In genomic region chr22:24555496-24556253, GRCh38 we compare ENCODE assay signal across 8 cellular contexts. TPM values are rescaled to one million over a fixed set of nuclear protein-coding genes. Genes with fewer than 3 reads are reported as not detected.
A peak's percentile ranks its signal among the peaks of the same experiment; 100 is the strongest.
DNase-seq lines count a peak whose midpoint lies in the region; ATAC-seq and TF ChIP-seq lines count a peak whose summit lies in the region.

Gene SNRPD3, plus strand, starts transcription at chr22:24555999. Its CDS starts 1,676 bp downstream, at chr22:24557675.

- peak; percentile 28 to 57 for TF ChIP-seq POLR2A in gastroesophageal sphincter (IDR thresholded peaks at IDR 0.05)

- H3K4me3 Mint-ChIP-seq in activated naive CD4-positive, alpha-beta T cell treated with anti-CD3 and anti-CD28 coated beads, Interleukin-2, amount 10 ng/mL, durations not matched to agents 7 days and 5 days: peak within 1 kb of the TSS; percentile 96

- peak in 3 of 4 experiments; percentile 15 to 68 (median 56) for TF ChIP-seq CTCF in gastroesophageal sphincter (IDR thresholded peaks at IDR 0.05)
- peak; percentile 59 for TF ChIP-seq CTCF in neutrophil (IDR thresholded peaks at IDR 0.05)
- TF ChIP-seq CTCF in subcutaneous adipose tissue (IDR thresholded peaks at IDR 0.05; ENCODE audit: low read depth): no peak

- H3K9me3 ChIP-seq in SK-N-MC (ENCODE audit: low read depth, low read length) (no peaks in the 10 kb centered on the region), gastroesophageal sphincter (no peaks in the 10 kb centered on the region), neutrophil (no peaks in the 10 kb centered on the region)

- peak; percentile 85 for ATAC-seq in gastroesophageal sphincter

- peaks cover 41% of the 10 kb centered on the region for H3K36me3 Mint-ChIP-seq in activated naive CD4-positive, alpha-beta T cell treated with anti-CD3 and anti-CD28 coated beads, Interleukin-2, amount 10 ng/mL, durations not matched to agents 7 days and 5 days

- POLR2A ChIA-PET in HEK293T (lab: Yijun Ruan, JAX): interaction anchor here (0.6 to 2.4 kb wide), 10 partner anchors 9 to 698 kb away, joined by 3 to 17 read pairs (median 5); no protein-coding TSS in a partner anchor

- H3K36me3 ChIP-seq in SK-N-MC (ENCODE audit: insufficient read depth, low read length) (peaks cover 28% of the 10 kb centered on the region), gastroesophageal sphincter (peaks cover 0 to 42% of the 10 kb centered on the region in 2 donors), neutrophil (peaks cover 25% of the 10 kb centered on the region)

- WGBS in gastroesophageal sphincter (ENCODE audit: low coverage in 1 of 2), 2 donors: 0% methylated on average over 10 of the region's 46 CpGs; no CpG with 5 or more reads in 1 of the 2 donors

- no peaks in the 10 kb centered on the region for H3K27me3 Mint-ChIP-seq in activated naive CD4-positive, alpha-beta T cell treated with anti-CD3 and anti-CD28 coated beads, Interleukin-2, amount 10 ng/mL, durations not matched to agents 7 days and 5 days

- TF ChIP-seq EP300 in gastroesophageal sphincter (IDR thresholded peaks at IDR 0.05): no peak

- peaks cover 67% of the 10 kb centered on the region for H3K4me1 Mint-ChIP-seq in activated naive CD4-positive, alpha-beta T cell treated with anti-CD3 and anti-CD28 coated beads, Interleukin-2, amount 10 ng/mL, durations not matched to agents 7 days and 5 days

- CTCF ChIA-PET in HEK293T (lab: Yijun Ruan, JAX): no interaction called here
- CTCF ChIA-PET in activated naive CD4-positive, alpha-beta T cell treated with anti-CD3 and anti-CD28 coated beads, Interleukin-2, amount 10 ng/mL, durations not matched to agents 7 days and 5 days (lab: Charles Lee): no interaction called here

- H3K4me1 ChIP-seq in gastroesophageal sphincter (peaks cover 2 to 80% (median 26%) of the 10 kb centered on the region in 3 donors), neutrophil (ENCODE audit: control insufficient read depth in 1 of 2, insufficient read depth in 1 of 2, low read depth in 1 of 2, low read length in 1 of 2) (peaks cover 43 to 44% of the 10 kb centered on the region in 2 experiments)

- H3K27me3 ChIP-seq in gastroesophageal sphincter (no peaks in the 10 kb centered on the region), neutrophil (no peaks in the 10 kb centered on the region)

- peak within 1 kb of the TSS; percentile 99 for H3K27ac Mint-ChIP-seq in activated naive CD4-positive, alpha-beta T cell treated with anti-CD3 and anti-CD28 coated beads, Interleukin-2, amount 10 ng/mL, durations not matched to agents 7 days and 5 days

- H3K4me3 ChIP-seq in SK-N-MC (peak within 1 kb of the TSS; percentile 100), gastroesophageal sphincter (peak within 1 kb of the TSS; percentile 91 to 98), neutrophil (ENCODE audit: low read depth in 1 of 2, low read length in 1 of 2) (peak within 1 kb of the TSS; percentile 93 to 98)

- H3K9me3 Mint-ChIP-seq in activated naive CD4-positive, alpha-beta T cell treated with anti-CD3 and anti-CD28 coated beads, Interleukin-2, amount 10 ng/mL, durations not matched to agents 7 days and 5 days: no peaks in the 10 kb centered on the region

- H3K9ac ChIP-seq in SK-N-MC (ENCODE audit: insufficient read length): peak within 1 kb of the TSS; percentile 100

- H3K27ac ChIP-seq in SK-N-MC (peak within 1 kb of the TSS; percentile 96), gastroesophageal sphincter (peak within 1 kb of the TSS; percentile 74 to 99 (median 96)), neutrophil (peak within 1 kb of the TSS; percentile 99)

- DNase-seq in GM04503 (ENCODE audit: low read depth) (peak; percentile 64), HEK293T (ENCODE audit: extremely low spot score) (peak; percentile 90), MV-4-11 (lab: John Stamatoyannopoulos, UW) (peak; percentile 87), SK-N-MC (ENCODE audit: low read depth, low spot score) (peak; percentile 73)
- peak; percentile 92 for DNase-seq in activated naive CD4-positive, alpha-beta T cell treated with anti-CD3 and anti-CD28 coated beads, Interleukin-2, amount 10 ng/mL, durations not matched to agents 7 days and 5 days

TF ChIP-seq in HEK293T, 16 proteins besides CTCF, POLR2A, EP300 and RAD21:
- TF ChIP-seq ARNT (IDR thresholded peaks at IDR 0.05): peak; percentile 73
- peak; percentile 79 for TF ChIP-seq ELF4 (IDR thresholded peaks at IDR 0.05)
- no peak for TF ChIP-seq SP1 (IDR thresholded peaks at IDR 0.05)
- TF ChIP-seq SUZ12 (IDR thresholded peaks at IDR 0.05): no peak
- peak; percentile 95 for TF ChIP-seq L3MBTL2 (conservative IDR thresholded peaks at IDR 0.05)
- TF ChIP-seq CTBP1 (IDR thresholded peaks at IDR 0.05; ENCODE audit: borderline replicate concordance): peak; percentile 92; the same call in 1 of the 2 replicates
- no peak for TF ChIP-seq HDGF (IDR thresholded peaks at IDR 0.05; ENCODE audit: borderline replicate concordance)
- peak; percentile 65; the same call in 1 of the 2 replicates for TF ChIP-seq FOXM1 (IDR thresholded peaks at IDR 0.05; ENCODE audit: borderline replicate concordance)
- TF ChIP-seq ZNF384 (IDR thresholded peaks at IDR 0.05): no peak
- no peak for TF ChIP-seq TARDBP (IDR thresholded peaks at IDR 0.05)
- TF ChIP-seq FOXK2 (IDR thresholded peaks at IDR 0.05): peak; percentile 63
- TF ChIP-seq LEF1 (IDR thresholded peaks at IDR 0.05; ENCODE audit: borderline replicate concordance): no peak
- peak; percentile 90 for TF ChIP-seq NFRKB (IDR thresholded peaks at IDR 0.05)
- TF ChIP-seq FOXA1 (IDR thresholded peaks at IDR 0.05): no peak
- TF ChIP-seq PKNOX1 (IDR thresholded peaks at IDR 0.05): no peak
- TF ChIP-seq BHLHE40 (IDR thresholded peaks at IDR 0.05; ENCODE audit: borderline replicate concordance): no peak

RNA-seq across cellular contexts. Expression of gene SNRPD3, which starts in this region (rescaled TPM):
- total RNA-seq in gastroesophageal sphincter: 100 to 1,000 TPM in 3 of 4 donors, 10 to 100 TPM in 1; 98.4 to 138 (median 104) TPM
- 100 to 1,000 TPM in 3 of 4 donors, 10 to 100 TPM in 1; 82.4 to 154 (median 104) TPM for total RNA-seq in subcutaneous adipose tissue

Comparison
In these comparisons a context has a peak if more than half of its experiments do, and no peak if none do; other contexts are left out.
1. Peak in every context shown above with its lines: DNase-seq, ATAC-seq, H3K4me3 ChIP-seq and H3K27ac ChIP-seq.